In genomic region chr2:8006626-8007025, GRCh38 we compare ENCODE assay signal across 1 cellular context.
TF ChIP-seq lines count a peak whose summit lies in the region.

No MANE protein-coding gene starts in this region.

TF ChIP-seq in GM23338, 12 proteins besides CTCF, POLR2A, EP300 and RAD21 (continued from another document):
- TF ChIP-seq ETS1 (IDR thresholded peaks at IDR 0.05): no peak
